In genomic region chr9:69086769-69087168, GRCh38 we compare ENCODE assay signal across 1 cellular context.
TF ChIP-seq lines count a peak whose summit lies in the region.

No MANE protein-coding gene starts in this region.

TF ChIP-seq in HepG2, 621 proteins besides CTCF, POLR2A, EP300 and RAD21 (continued from another document):
- TF ChIP-seq, protein P1, sequence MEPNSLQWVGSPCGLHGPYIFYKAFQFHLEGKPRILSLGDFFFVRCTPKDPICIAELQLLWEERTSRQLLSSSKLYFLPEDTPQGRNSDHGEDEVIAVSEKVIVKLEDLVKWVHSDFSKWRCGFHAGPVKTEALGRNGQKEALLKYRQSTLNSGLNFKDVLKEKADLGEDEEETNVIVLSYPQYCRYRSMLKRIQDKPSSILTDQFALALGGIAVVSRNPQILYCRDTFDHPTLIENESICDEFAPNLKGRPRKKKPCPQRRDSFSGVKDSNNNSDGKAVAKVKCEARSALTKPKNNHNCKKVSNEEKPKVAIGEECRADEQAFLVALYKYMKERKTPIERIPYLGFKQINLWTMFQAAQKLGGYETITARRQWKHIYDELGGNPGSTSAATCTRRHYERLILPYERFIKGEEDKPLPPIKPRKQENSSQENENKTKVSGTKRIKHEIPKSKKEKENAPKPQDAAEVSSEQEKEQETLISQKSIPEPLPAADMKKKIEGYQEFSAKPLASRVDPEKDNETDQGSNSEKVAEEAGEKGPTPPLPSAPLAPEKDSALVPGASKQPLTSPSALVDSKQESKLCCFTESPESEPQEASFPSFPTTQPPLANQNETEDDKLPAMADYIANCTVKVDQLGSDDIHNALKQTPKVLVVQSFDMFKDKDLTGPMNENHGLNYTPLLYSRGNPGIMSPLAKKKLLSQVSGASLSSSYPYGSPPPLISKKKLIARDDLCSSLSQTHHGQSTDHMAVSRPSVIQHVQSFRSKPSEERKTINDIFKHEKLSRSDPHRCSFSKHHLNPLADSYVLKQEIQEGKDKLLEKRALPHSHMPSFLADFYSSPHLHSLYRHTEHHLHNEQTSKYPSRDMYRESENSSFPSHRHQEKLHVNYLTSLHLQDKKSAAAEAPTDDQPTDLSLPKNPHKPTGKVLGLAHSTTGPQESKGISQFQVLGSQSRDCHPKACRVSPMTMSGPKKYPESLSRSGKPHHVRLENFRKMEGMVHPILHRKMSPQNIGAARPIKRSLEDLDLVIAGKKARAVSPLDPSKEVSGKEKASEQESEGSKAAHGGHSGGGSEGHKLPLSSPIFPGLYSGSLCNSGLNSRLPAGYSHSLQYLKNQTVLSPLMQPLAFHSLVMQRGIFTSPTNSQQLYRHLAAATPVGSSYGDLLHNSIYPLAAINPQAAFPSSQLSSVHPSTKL (CRISPR knock-in tag; IDR thresholded peaks at IDR 0.05): peak; percentile 44; the same call in 1 of the 2 replicates
- TF ChIP-seq MED1 (CRISPR knock-in tag; IDR thresholded peaks at IDR 0.05) (peak; percentile 46; the same call in 1 of the 2 replicates), FOXA3 (CRISPR knock-in tag; IDR thresholded peaks at IDR 0.05) (peak; percentile 88), FOXA1 (IDR thresholded peaks at IDR 0.05) (no peak), FOXA1 (CRISPR knock-in tag; IDR thresholded peaks at IDR 0.05) (peak; percentile 57), KAT2B (IDR thresholded peaks at IDR 0.05; ENCODE audit: borderline replicate concordance, low read depth, low read length) (no peak), RARA (CRISPR knock-in tag; IDR thresholded peaks at IDR 0.05) (peak; percentile 44), MXI1 (IDR thresholded peaks at IDR 0.05; ENCODE audit: borderline replicate concordance, low read depth, low read length) (peak; percentile 54; the same call in 1 of the 3 replicates), FOXK1 (CRISPR knock-in tag; IDR thresholded peaks at IDR 0.05; ENCODE audit: borderline replicate concordance, low read depth) (peak; percentile 36; the same call in 1 of the 2 replicates), FOSL2 (CRISPR knock-in tag; IDR thresholded peaks at IDR 0.05) (no peak), MED13 (CRISPR knock-in tag; IDR thresholded peaks at IDR 0.05) (no peak), ZNF414 (CRISPR knock-in tag; IDR thresholded peaks at IDR 0.05) (no peak), DNMT3B (CRISPR knock-in tag; conservative IDR thresholded peaks at IDR 0.05) (no peak), SOX13 (IDR thresholded peaks at IDR 0.05) (no peak), SOX13 (CRISPR knock-in tag; conservative IDR thresholded peaks at IDR 0.05 in 1 of 2, IDR thresholded peaks at IDR 0.05 in 1 of 2) (peak in 1 of 2 experiments; percentile 66; a peak in 2 of 4 replicates), FOXP1 (IDR thresholded peaks at IDR 0.05) (no peak), FOXP1 (CRISPR knock-in tag; IDR thresholded peaks at IDR 0.05) (peak; percentile 85), CAMTA2 (CRISPR knock-in tag; IDR thresholded peaks at IDR 0.05; ENCODE audit: borderline replicate concordance) (no peak), HCFC1 (IDR thresholded peaks at IDR 0.05; ENCODE audit: low read depth, low read length) (no peak), ZFP1 (CRISPR knock-in tag; IDR thresholded peaks at IDR 0.05) (no peak)
- TF ChIP-seq, protein P2, sequence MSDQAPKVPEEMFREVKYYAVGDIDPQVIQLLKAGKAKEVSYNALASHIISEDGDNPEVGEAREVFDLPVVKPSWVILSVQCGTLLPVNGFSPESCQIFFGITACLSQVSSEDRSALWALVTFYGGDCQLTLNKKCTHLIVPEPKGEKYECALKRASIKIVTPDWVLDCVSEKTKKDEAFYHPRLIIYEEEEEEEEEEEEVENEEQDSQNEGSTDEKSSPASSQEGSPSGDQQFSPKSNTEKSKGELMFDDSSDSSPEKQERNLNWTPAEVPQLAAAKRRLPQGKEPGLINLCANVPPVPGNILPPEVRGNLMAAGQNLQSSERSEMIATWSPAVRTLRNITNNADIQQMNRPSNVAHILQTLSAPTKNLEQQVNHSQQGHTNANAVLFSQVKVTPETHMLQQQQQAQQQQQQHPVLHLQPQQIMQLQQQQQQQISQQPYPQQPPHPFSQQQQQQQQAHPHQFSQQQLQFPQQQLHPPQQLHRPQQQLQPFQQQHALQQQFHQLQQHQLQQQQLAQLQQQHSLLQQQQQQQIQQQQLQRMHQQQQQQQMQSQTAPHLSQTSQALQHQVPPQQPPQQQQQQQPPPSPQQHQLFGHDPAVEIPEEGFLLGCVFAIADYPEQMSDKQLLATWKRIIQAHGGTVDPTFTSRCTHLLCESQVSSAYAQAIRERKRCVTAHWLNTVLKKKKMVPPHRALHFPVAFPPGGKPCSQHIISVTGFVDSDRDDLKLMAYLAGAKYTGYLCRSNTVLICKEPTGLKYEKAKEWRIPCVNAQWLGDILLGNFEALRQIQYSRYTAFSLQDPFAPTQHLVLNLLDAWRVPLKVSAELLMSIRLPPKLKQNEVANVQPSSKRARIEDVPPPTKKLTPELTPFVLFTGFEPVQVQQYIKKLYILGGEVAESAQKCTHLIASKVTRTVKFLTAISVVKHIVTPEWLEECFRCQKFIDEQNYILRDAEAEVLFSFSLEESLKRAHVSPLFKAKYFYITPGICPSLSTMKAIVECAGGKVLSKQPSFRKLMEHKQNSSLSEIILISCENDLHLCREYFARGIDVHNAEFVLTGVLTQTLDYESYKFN (CRISPR knock-in tag; conservative IDR thresholded peaks at IDR 0.05): peak; percentile 58; the same call in 1 of the 2 replicates
- TF ChIP-seq, protein P3, sequence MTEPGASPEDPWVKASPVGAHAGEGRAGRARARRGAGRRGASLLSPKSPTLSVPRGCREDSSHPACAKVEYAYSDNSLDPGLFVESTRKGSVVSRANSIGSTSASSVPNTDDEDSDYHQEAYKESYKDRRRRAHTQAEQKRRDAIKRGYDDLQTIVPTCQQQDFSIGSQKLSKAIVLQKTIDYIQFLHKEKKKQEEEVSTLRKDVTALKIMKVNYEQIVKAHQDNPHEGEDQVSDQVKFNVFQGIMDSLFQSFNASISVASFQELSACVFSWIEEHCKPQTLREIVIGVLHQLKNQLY (CRISPR knock-in tag; IDR thresholded peaks at IDR 0.05): no peak
